ENCODE assay signal across 9 cellular contexts in genomic region chr7:107166702-107167426, GRCh38. TPM values are rescaled to one million over a fixed set of nuclear protein-coding genes. Genes with fewer than 3 reads are reported as not detected.
DNase-seq lines count a peak whose midpoint lies in the region; ATAC-seq, FAIRE-seq and TF ChIP-seq lines count a peak whose summit lies in the region.
"Had no signal": no experiment of that assay in that cellular context is flagged by ENCODE, and none has a peak within 500 bp of the region (broad histone marks: within the 10 kb centered on the region; RNA-seq: fewer than 3 reads in every experiment).

No MANE protein-coding gene starts in this region.

- H3K4me3 ChIP-seq in astrocyte (ENCODE audit: insufficient read depth, low read depth, low read length) = peak overlapping the region; percentile 67
- peak overlapping the region; percentile 44 to 59 (median 57) for H3K4me3 ChIP-seq in right lobe of liver

- H4K20me1 ChIP-seq in astrocyte (ENCODE audit: insufficient read depth, low read length) = peaks cover 16% of the 10 kb centered on the region

- H3K9ac ChIP-seq in astrocyte (ENCODE audit: low read length) = peak overlapping the region; percentile 97

- peak overlapping the region; percentile 51 for H2AFZ ChIP-seq in astrocyte (ENCODE audit: low read depth, low read length)

- no peaks in the 10 kb centered on the region for H3K9me3 Mint-ChIP-seq in activated naive CD4-positive, alpha-beta T cell treated with anti-CD3 and anti-CD28 coated beads, Interleukin-2, amount 50 U/mL, for 24 hours
- H3K9me3 Mint-ChIP-seq in astrocyte (ENCODE audit: unreplicated experiment) (no peaks in the 10 kb centered on the region), type B pancreatic cell (no peaks in the 10 kb centered on the region)

- H3K9me3 ChIP-seq in astrocyte (ENCODE audit: insufficient read depth, low read depth, low read length) = no peaks in the 10 kb centered on the region
- H3K9me3 ChIP-seq in right lobe of liver = no peaks in the 10 kb centered on the region

- H3K27me3 ChIP-seq in astrocyte (ENCODE audit: insufficient read depth, low read length) = no peaks in the 10 kb centered on the region
- H3K27me3 ChIP-seq in right lobe of liver = no peaks in the 10 kb centered on the region

- H3K4me1 ChIP-seq in astrocyte (ENCODE audit: insufficient read depth, low read length) = peaks cover 2% of the 10 kb centered on the region
- H3K4me1 ChIP-seq in right lobe of liver = peaks cover 0 to 16% (median 4%) of the 10 kb centered on the region in 4 donors

- intact Hi-C loops in right lobe of liver (cut with DNase I) = no loop called here

- no peak for ATAC-seq in right lobe of liver

- H3K4me3 Mint-ChIP-seq in activated naive CD4-positive, alpha-beta T cell treated with anti-CD3 and anti-CD28 coated beads, Interleukin-2, amount 50 U/mL, for 24 hours = peak overlapping the region; percentile 93
- peak overlapping the region; percentile 89 for H3K4me3 Mint-ChIP-seq in astrocyte (ENCODE audit: unreplicated experiment)
- H3K4me3 Mint-ChIP-seq in type B pancreatic cell = peak overlapping the region; percentile 99

- no peak for DNase-seq in activated naive CD4-positive, alpha-beta T cell treated with Interleukin-2 at 50 U/mL for 16 hours
- DNase-seq in astrocyte (ENCODE audit: low read depth) (no peak), right lobe of liver (no peak), type B pancreatic cell (ENCODE audit: extremely low spot score, unreplicated experiment) (no peak), NCI-H1694 (lab: John Stamatoyannopoulos, UW) (no peak), NAMALWA (ENCODE audit: low spot score) (no peak)
- no peak for DNase-seq in NK-92 treated with Interleukin-12 subunit alpha and Interleukin-12 subunit beta, amount 100 ng/mL, for 24 hours (lab: John Stamatoyannopoulos, UW)
- DNase-seq: central memory CD4-positive, alpha-beta T cell had no signal

- peaks cover 18% of the 10 kb centered on the region for H3K79me2 ChIP-seq in astrocyte (ENCODE audit: insufficient read depth, low read length)

- H3K27ac ChIP-seq in astrocyte (ENCODE audit: low read depth, low read length) (peak overlapping the region; percentile 99), right lobe of liver (peak overlapping the region; percentile 98 to 99 (median 99))

- TF ChIP-seq CTCF in astrocyte (IDR thresholded peaks at IDR 0.05; ENCODE audit: insufficient read depth, low read depth, low read length) (no peak), right lobe of liver (IDR thresholded peaks at IDR 0.05) (no peak), type B pancreatic cell (conservative IDR thresholded peaks at IDR 0.05) (no peak)

- peaks cover 1% of the 10 kb centered on the region for H3K36me3 Mint-ChIP-seq in activated naive CD4-positive, alpha-beta T cell treated with anti-CD3 and anti-CD28 coated beads, Interleukin-2, amount 50 U/mL, for 24 hours
- H3K36me3 Mint-ChIP-seq in astrocyte (ENCODE audit: low read depth, unreplicated experiment) = no peaks in the 10 kb centered on the region
- H3K36me3 Mint-ChIP-seq in type B pancreatic cell = no peaks in the 10 kb centered on the region

- no peak for TF ChIP-seq POLR2A in right lobe of liver (IDR thresholded peaks at IDR 0.05)

- WGBS in right lobe of liver (ENCODE audit: insufficient coverage, low coverage, low lambda C conversion rate, missing lambda C conversion rate) = 41% methylated on average over 6 of the region's 6 CpGs

- H3K4me1 Mint-ChIP-seq in activated naive CD4-positive, alpha-beta T cell treated with anti-CD3 and anti-CD28 coated beads, Interleukin-2, amount 50 U/mL, for 24 hours = peaks cover 29% of the 10 kb centered on the region
- H3K4me1 Mint-ChIP-seq in astrocyte (ENCODE audit: low read depth, unreplicated experiment) = peaks cover 5% of the 10 kb centered on the region
- H3K4me1 Mint-ChIP-seq in type B pancreatic cell (ENCODE audit: unreplicated experiment) = peaks cover 6% of the 10 kb centered on the region

- FAIRE-seq in astrocyte (lab: Jason Lieb, UNC) = no peak

- H3K36me3 ChIP-seq in astrocyte (ENCODE audit: insufficient read depth, low read length) (no peaks in the 10 kb centered on the region), right lobe of liver (no peaks in the 10 kb centered on the region)

- H3K27me3 Mint-ChIP-seq in activated naive CD4-positive, alpha-beta T cell treated with anti-CD3 and anti-CD28 coated beads, Interleukin-2, amount 50 U/mL, for 24 hours = no peaks in the 10 kb centered on the region
- H3K27me3 Mint-ChIP-seq in astrocyte (ENCODE audit: low read depth, unreplicated experiment) (no peaks in the 10 kb centered on the region), type B pancreatic cell (peaks cover 5% of the 10 kb centered on the region)

- peak overlapping the region; percentile 99 for H3K27ac Mint-ChIP-seq in activated naive CD4-positive, alpha-beta T cell treated with anti-CD3 and anti-CD28 coated beads, Interleukin-2, amount 50 U/mL, for 24 hours
- H3K27ac Mint-ChIP-seq in astrocyte (ENCODE audit: unreplicated experiment) (peak overlapping the region; percentile 99), type B pancreatic cell (peak overlapping the region; percentile 100)

- peak overlapping the region; percentile 95 for H3K4me2 ChIP-seq in astrocyte (ENCODE audit: low read length)

RNA-seq across cellular contexts. Expression of gene HBP1, which starts 1.9 kb away (rescaled TPM):
- 46.2 and 49.9 TPM in 2 replicates for total RNA-seq in astrocyte
- total RNA-seq in right lobe of liver = 10 to 100 TPM; 30.2 to 50.0 (median 36.9) TPM
- 51.5 and 56.9 TPM in 2 replicates for total RNA-seq in type B pancreatic cell (ENCODE audit: low replicate concordance)
